11 cellular contexts compared by ENCODE assay signal in the genomic region with DNA sequence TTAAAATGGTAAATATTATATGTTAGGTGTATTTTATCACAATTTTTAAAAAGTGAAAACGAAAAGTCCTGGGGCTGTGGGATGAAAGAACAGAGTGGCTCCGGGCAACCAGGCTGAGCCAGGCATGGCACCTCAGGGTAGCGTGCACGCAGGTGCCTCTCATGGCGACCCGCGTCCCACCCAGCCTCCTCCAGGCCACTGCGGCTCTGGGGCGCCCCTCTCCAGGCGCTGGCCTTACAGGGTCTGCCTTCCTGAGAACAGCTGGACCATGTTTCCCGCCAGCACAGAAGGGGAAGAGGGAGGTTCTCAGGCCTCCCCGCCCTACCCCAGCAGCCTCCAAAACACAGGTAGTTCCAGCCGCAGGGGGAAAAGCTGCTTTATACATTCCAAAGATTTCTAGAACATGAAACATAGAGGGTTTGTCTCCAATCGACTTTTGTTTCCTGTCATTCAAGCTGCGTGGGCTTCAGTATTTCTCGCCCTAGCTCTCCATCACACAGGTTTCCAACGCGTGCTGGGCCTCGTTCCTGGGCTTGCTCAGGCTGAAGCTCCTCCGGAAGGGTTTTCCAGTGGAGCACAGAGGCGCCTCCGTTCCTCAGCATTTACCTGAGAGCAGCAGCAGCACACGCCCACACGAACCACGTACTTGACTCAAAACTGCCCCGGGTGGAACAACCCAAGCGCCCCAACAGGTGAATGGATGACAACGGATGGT. TPM values are rescaled to one million over a fixed set of nuclear protein-coding genes. Genes with fewer than 3 reads are reported as not detected.
DNase-seq lines count a peak whose midpoint lies in the region; ATAC-seq and TF ChIP-seq lines count a peak whose summit lies in the region.
"Had no signal": no experiment of that assay in that cellular context is flagged by ENCODE, and none has a peak within 500 bp of the region (broad histone marks: within the 10 kb centered on the region; RNA-seq: fewer than 3 reads in every experiment).

No MANE protein-coding gene starts in this region.

- POLR2A ChIA-PET in activated CD8-positive, alpha-beta T cell treated with anti-CD3 and anti-CD28 coated beads for 36 hours (lab: Charles Lee): interaction anchor here (0.6 to 26.2 kb wide), 4 partner anchors 11 to 556 kb away, joined by 3 to 768 read pairs (median 162); partner anchors contain the start of genes CDC42BPG and EHD1

- no peaks in the 10 kb centered on the region for H3K27me3 ChIP-seq in stomach
- no peaks in the 10 kb centered on the region for H3K27me3 ChIP-seq in thyroid gland

- H3K27me3 Mint-ChIP-seq in activated CD8-positive, alpha-beta T cell treated with anti-CD3 and anti-CD28 coated beads for 36 hours: no peaks in the 10 kb centered on the region
- no peaks in the 10 kb centered on the region for H3K27me3 Mint-ChIP-seq in glutamatergic neuron (ENCODE audit: unreplicated experiment)

- H3K4me3 ChIP-seq in stomach (no peak overlapping the region), thyroid gland (replicated peaks in 1 of 3) (no peak overlapping the region)

- intact Hi-C loops in activated CD8-positive, alpha-beta T cell treated with anti-CD3 and anti-CD28 coated beads for 36 hours (cut with micrococcal nuclease): no loop called here
- intact Hi-C loops in stomach (cut with DNase I; ENCODE audit: low total_unique reads): no loop called here
- intact Hi-C loops in thyroid gland (cut with DNase I): no loop called here

- H3K27ac ChIP-seq in stomach: peak overlapping the region in 4 of 5 donors; percentile 86 to 94 (median 92)
- H3K27ac ChIP-seq in thyroid gland: no peak overlapping the region
- H3K27ac ChIP-seq: HL-60 had no signal

- peaks cover 11% of the 10 kb centered on the region for H3K9me3 Mint-ChIP-seq in activated CD8-positive, alpha-beta T cell treated with anti-CD3 and anti-CD28 coated beads for 36 hours
- peaks cover 4% of the 10 kb centered on the region for H3K9me3 Mint-ChIP-seq in glutamatergic neuron (ENCODE audit: unreplicated experiment)
- H3K9me3 Mint-ChIP-seq: endodermal cell had no signal

- TF ChIP-seq EP300 in stomach (IDR thresholded peaks at IDR 0.05): no peak

- CTCF ChIA-PET in activated CD8-positive, alpha-beta T cell treated with anti-CD3 and anti-CD28 coated beads for 36 hours (lab: Charles Lee): interaction anchor here (13.5 to 28.9 kb wide), 2 partner anchors 15 to 19 kb away, joined by 316 to 1168 read pairs; partner anchors contain the start of genes CDC42BPG and EHD1

- TF ChIP-seq POLR2A in stomach (IDR thresholded peaks at IDR 0.05): no peak
- no peak for TF ChIP-seq POLR2A in thyroid gland (IDR thresholded peaks at IDR 0.05)

- H3K27ac Mint-ChIP-seq in activated CD8-positive, alpha-beta T cell treated with anti-CD3 and anti-CD28 coated beads for 36 hours: peak overlapping the region; percentile 88
- no peak overlapping the region for H3K27ac Mint-ChIP-seq in glutamatergic neuron (ENCODE audit: unreplicated experiment)
- H3K27ac Mint-ChIP-seq: endodermal cell had no signal

- H3K36me3 Mint-ChIP-seq in activated CD8-positive, alpha-beta T cell treated with anti-CD3 and anti-CD28 coated beads for 36 hours (ENCODE audit: low read depth): peaks cover 41% of the 10 kb centered on the region
- H3K36me3 Mint-ChIP-seq in glutamatergic neuron (ENCODE audit: unreplicated experiment): no peaks in the 10 kb centered on the region

- no peak for TF ChIP-seq CTCF in activated CD8-positive, alpha-beta T cell treated with anti-CD3 and anti-CD28 coated beads for 36 hours (IDR thresholded peaks at IDR 0.05)
- no peak for TF ChIP-seq CTCF in glutamatergic neuron (IDR thresholded peaks at IDR 0.05; ENCODE audit: partially characterized antibody, unreplicated experiment)
- no peak for TF ChIP-seq CTCF in stomach (IDR thresholded peaks at IDR 0.05)
- no peak for TF ChIP-seq CTCF in thyroid gland (IDR thresholded peaks at IDR 0.05)

- WGBS in stomach, 5 donors: 75 to 88% (median 85%) methylated on average over 28 of the region's 28 CpGs
- WGBS in thyroid gland, 2 donors: 89 to 91% methylated on average over 28 of the region's 28 CpGs

- peak; percentile 55 for DNase-seq in activated CD4-positive, alpha-beta T cell treated with anti-CD3 and anti-CD28 coated beads for 48 hours
- no peak for DNase-seq in activated CD4-positive, alpha-beta T cell treated with anti-CD3 and anti-CD28 coated beads for 1 hour
- DNase-seq in activated CD8-positive, alpha-beta T cell treated with anti-CD3 and anti-CD28 coated beads for 36 hours: no peak
- DNase-seq in glutamatergic neuron (no peak), stomach (no peak), T-helper 9 cell (no peak), thyroid gland (no peak)
- DNase-seq: activated CD4-positive, CD25-positive, alpha-beta regulatory T cell treated with anti-CD3 and anti-CD28 coated beads, Interleukin-2, amount 50 U/mL, for 72 hours; endodermal cell had no signal

- H3K4me3 Mint-ChIP-seq in activated CD8-positive, alpha-beta T cell treated with anti-CD3 and anti-CD28 coated beads for 36 hours: peak overlapping the region; percentile 50
- peak overlapping the region; percentile 36 for H3K4me3 Mint-ChIP-seq in glutamatergic neuron (ENCODE audit: unreplicated experiment)
- H3K4me3 Mint-ChIP-seq: endodermal cell had no signal

- no peak for ATAC-seq in activated CD8-positive, alpha-beta T cell treated with anti-CD3 and anti-CD28 coated beads for 36 hours
- no peak for ATAC-seq in GM21526 (IDR thresholded peaks at IDR 0.05; ENCODE audit: low FRiP score, unreplicated experiment)

- H3K36me3 ChIP-seq in stomach: peaks cover 19 to 32% (median 23%) of the 10 kb centered on the region in 4 donors
- peaks cover 4 to 5% of the 10 kb centered on the region in 2 donors for H3K36me3 ChIP-seq in thyroid gland

- peaks cover 92% of the 10 kb centered on the region for H3K4me1 Mint-ChIP-seq in activated CD8-positive, alpha-beta T cell treated with anti-CD3 and anti-CD28 coated beads for 36 hours (ENCODE audit: low read depth)
- peaks cover 18% of the 10 kb centered on the region for H3K4me1 Mint-ChIP-seq in glutamatergic neuron (ENCODE audit: low read depth, unreplicated experiment)

- H3K9me3 ChIP-seq in stomach (no peaks in the 10 kb centered on the region), thyroid gland (no peaks in the 10 kb centered on the region)

- peaks cover 80 to 99% (median 92%) of the 10 kb centered on the region in 4 donors for H3K4me1 ChIP-seq in stomach
- H3K4me1 ChIP-seq in thyroid gland: peaks cover 43 to 71% of the 10 kb centered on the region in 2 donors

RNA-seq across cellular contexts. Expression of gene EHD1, which starts 10.5 kb away (rescaled TPM):
- total RNA-seq in activated CD8-positive, alpha-beta T cell treated with anti-CD3 and anti-CD28 coated beads for 36 hours: 10 to 100 TPM; 60.3 to 65.1 TPM
- total RNA-seq in glutamatergic neuron (ENCODE audit: unreplicated experiment) (114 TPM), stomach (100 to 1,000 TPM in 2 of 5 donors, 10 to 100 TPM in 3; 23.3 to 160 (median 56.2) TPM), thyroid gland (10 to 100 TPM; 53.5 to 90.7 (median 67.4) TPM)
- polyA plus RNA-seq in stomach: 10 to 100 TPM; 17.9 to 24.6 (median 19.4) TPM

RNA-seq across cellular contexts. Expression of gene CDC42BPG, which starts 23.5 kb away (rescaled TPM):
- under 1 TPM; 0.31 to 0.61 TPM for total RNA-seq in activated CD8-positive, alpha-beta T cell treated with anti-CD3 and anti-CD28 coated beads for 36 hours
- 2.3 TPM for total RNA-seq in glutamatergic neuron (ENCODE audit: unreplicated experiment)
- 10 to 100 TPM; 10.3 to 66.5 (median 53.3) TPM for total RNA-seq in stomach
- 10 to 100 TPM in 2 of 3 donors, 1 to 10 TPM in 1; 8.9 to 20.0 (median 10.9) TPM for polyA plus RNA-seq in stomach
- 10 to 100 TPM in 2 of 4 donors, 1 to 10 TPM in 2; 7.8 to 13.9 (median 10.2) TPM for total RNA-seq in thyroid gland

RNA-seq across cellular contexts. Expression of gene ATG2A, which starts 49.1 kb away (rescaled TPM):
- 10 to 100 TPM; 17.1 to 17.5 TPM for total RNA-seq in activated CD8-positive, alpha-beta T cell treated with anti-CD3 and anti-CD28 coated beads for 36 hours
- total RNA-seq in glutamatergic neuron (ENCODE audit: unreplicated experiment) (25.9 TPM), stomach (10 to 100 TPM; 14.3 to 77.6 (median 46.1) TPM), thyroid gland (10 to 100 TPM; 19.5 to 43.1 (median 36.7) TPM)
- polyA plus RNA-seq in stomach: 10 to 100 TPM; 12.2 to 18.7 (median 16.3) TPM

RNA-seq across cellular contexts. Expression of gene PPP2R5B, which starts 56.6 kb away (rescaled TPM):
- total RNA-seq in activated CD8-positive, alpha-beta T cell treated with anti-CD3 and anti-CD28 coated beads for 36 hours: 10 to 100 TPM; 20.2 to 21.2 TPM
- 148 TPM for total RNA-seq in glutamatergic neuron (ENCODE audit: unreplicated experiment)
- total RNA-seq in stomach: 10 to 100 TPM in 4 of 5 donors, 1 to 10 TPM in 1; 6.6 to 75.6 (median 25.7) TPM
- 10 to 100 TPM in 2 of 3 donors, 1 to 10 TPM in 1; 9.8 to 13.8 (median 12.3) TPM for polyA plus RNA-seq in stomach
- total RNA-seq in thyroid gland: 10 to 100 TPM; 14.8 to 30.1 (median 21.7) TPM

RNA-seq across cellular contexts. Expression of gene MEN1, which starts 57.6 kb away (rescaled TPM):
- 10 to 100 TPM; 25.8 to 29.0 TPM for total RNA-seq in activated CD8-positive, alpha-beta T cell treated with anti-CD3 and anti-CD28 coated beads for 36 hours
- 39.7 TPM for total RNA-seq in glutamatergic neuron (ENCODE audit: unreplicated experiment)
- 10 to 100 TPM in 4 of 5 donors, 1 to 10 TPM in 1; 9.4 to 62.5 (median 16.9) TPM for total RNA-seq in stomach
- polyA plus RNA-seq in stomach: 10 to 100 TPM; 12.9 to 16.4 (median 13.6) TPM
- total RNA-seq in thyroid gland: 10 to 100 TPM; 23.5 to 31.5 (median 25.1) TPM

Comparison
In these comparisons a context has a peak if more than half of its experiments do, and no peak if none do; other contexts are left out.
1. H3K27ac ChIP-seq: peak in stomach (4 of 5); none in thyroid gland (0 of 3).